8 cellular contexts compared by ENCODE assay signal in the genomic region with DNA sequence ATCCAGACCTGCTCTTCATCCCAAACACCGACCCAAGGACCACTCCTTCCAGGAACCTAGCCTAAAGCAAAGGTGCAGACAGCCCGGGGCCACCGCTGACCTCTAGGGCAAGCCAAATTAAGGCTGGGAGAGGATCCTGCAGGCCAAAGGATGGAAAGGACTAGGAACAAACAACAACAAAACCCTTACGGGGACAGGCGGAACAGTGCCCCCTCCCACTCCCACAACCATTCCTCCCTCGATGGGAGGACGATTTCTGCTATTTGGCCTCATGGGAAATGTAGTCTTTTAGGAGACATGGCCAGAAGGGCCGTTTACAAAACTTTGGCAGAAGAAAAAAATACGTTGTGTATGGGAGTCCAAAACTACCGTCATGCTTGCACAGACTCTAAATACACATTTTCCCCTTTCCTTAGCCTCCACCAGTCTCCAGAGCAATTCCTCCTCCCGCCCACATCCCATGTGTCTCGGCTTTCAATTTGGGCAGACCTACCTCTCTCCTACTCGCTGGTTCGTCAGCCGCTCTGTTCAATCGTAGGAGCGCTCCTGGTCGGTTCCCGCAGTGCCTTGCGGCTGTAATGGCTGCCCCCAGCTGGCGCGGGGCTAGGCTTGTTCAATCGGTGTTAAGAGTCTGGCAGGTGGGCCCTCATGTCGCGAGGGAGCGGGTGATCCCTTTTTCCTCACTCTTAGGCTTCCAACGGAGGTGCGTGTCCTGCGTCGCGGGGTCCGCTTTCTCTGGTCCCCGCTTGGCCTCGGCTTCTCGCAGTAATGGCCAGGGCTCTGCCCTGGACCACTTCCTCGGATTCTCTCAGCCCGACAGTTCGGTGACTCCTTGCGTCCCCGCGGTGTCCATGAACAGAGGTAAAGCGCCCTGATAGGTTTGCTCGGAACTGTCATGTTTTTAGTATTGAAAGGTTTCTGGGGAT. TPM values are rescaled to one million over a fixed set of nuclear protein-coding genes. Genes with fewer than 3 reads are reported as not detected.
DNase-seq lines count a peak whose midpoint lies in the region; ATAC-seq and TF ChIP-seq lines count a peak whose summit lies in the region.

A gene (plus strand): TSS at position 560 of the 926 bp plus-strand sequence. CDS start 19 bp downstream, at position 579.

- ATAC-seq in CD8-positive, alpha-beta T cell = peak; percentile 99
- peak; percentile 89 for ATAC-seq in GM19467 (IDR thresholded peaks at IDR 0.05; ENCODE audit: unreplicated experiment)
- ATAC-seq in activated CD8-positive, alpha-beta memory T cell treated with anti-CD3 and anti-CD28 coated beads, Interleukin-2, amount 10 ng/mL, durations not matched to agents 7 days and 5 days = peak; percentile 100

- 2% methylated on average over 38 of the region's 43 CpGs for WGBS in mesenchymal stem cell

- H3K4me2 ChIP-seq in mesenchymal stem cell (ENCODE audit: low read length, poor library complexity, severe bottlenecking) = peak within 1 kb of the TSS; percentile 95

- H3K4me3 ChIP-seq in CD8-positive, alpha-beta T cell (ENCODE audit: low read depth, low read length) = peak within 1 kb of the TSS; percentile 75
- peak within 1 kb of the TSS; percentile 93 for H3K4me3 ChIP-seq in NT2/D1 (ENCODE audit: insufficient read length, low read depth)
- peak within 1 kb of the TSS; percentile 86 for H3K4me3 ChIP-seq in endocrine pancreas (ENCODE audit: control insufficient read depth, insufficient read depth, low read length)
- H3K4me3 ChIP-seq in mesenchymal stem cell (ENCODE audit: insufficient read depth in 1 of 2, low read depth in 1 of 2, low read length in 2 of 2) = peak within 1 kb of the TSS; percentile 67 to 95

- peak within 1 kb of the TSS; percentile 68 to 82 for H3K4ac ChIP-seq in mesenchymal stem cell (ENCODE audit: low read depth in 1 of 2, low read length in 2 of 2)

- H3K4me1 Mint-ChIP-seq in CD8-positive, alpha-beta T cell (ENCODE audit: low read depth) = peaks cover 18% of the 10 kb centered on the region
- peaks cover 25% of the 10 kb centered on the region for H3K4me1 Mint-ChIP-seq in activated CD8-positive, alpha-beta memory T cell treated with anti-CD3 and anti-CD28 coated beads, Interleukin-2, amount 10 ng/mL, durations not matched to agents 7 days and 5 days

- H3K18ac ChIP-seq in mesenchymal stem cell (ENCODE audit: low read depth in 1 of 2, low read length in 2 of 2) = peak within 1 kb of the TSS; percentile 45 to 96

- TF ChIP-seq CTCF in CD8-positive, alpha-beta T cell (IDR thresholded peaks at IDR 0.05) = no peak

- no peaks in the 10 kb centered on the region for H3K27me3 Mint-ChIP-seq in CD8-positive, alpha-beta T cell (ENCODE audit: low read depth)
- no peaks in the 10 kb centered on the region for H3K27me3 Mint-ChIP-seq in activated CD8-positive, alpha-beta memory T cell treated with anti-CD3 and anti-CD28 coated beads, Interleukin-2, amount 10 ng/mL, durations not matched to agents 7 days and 5 days

- peak within 1 kb of the TSS; percentile 61 for H3K27ac ChIP-seq in CD8-positive, alpha-beta T cell (ENCODE audit: low read depth, low read length)
- H3K27ac ChIP-seq in mesenchymal stem cell (ENCODE audit: low read length, poor library complexity, severe bottlenecking) = peak within 1 kb of the TSS; percentile 6

- H2BK15ac ChIP-seq in mesenchymal stem cell (ENCODE audit: low read depth, poor library complexity, severe bottlenecking) = no peak within 1 kb of the TSS

- H3K79me1 ChIP-seq in mesenchymal stem cell (replicated peaks; ENCODE audit: low read length, poor library complexity, severe bottlenecking) = peaks cover 11% of the 10 kb centered on the region

- H3K14ac ChIP-seq in mesenchymal stem cell (ENCODE audit: low read length in 2 of 2) = peak within 1 kb of the TSS in 1 of 2 experiments; percentile 2

- H2AK5ac ChIP-seq in mesenchymal stem cell (ENCODE audit: low read length, severe bottlenecking) = no peak within 1 kb of the TSS

- peaks cover 33% of the 10 kb centered on the region for H3K36me3 Mint-ChIP-seq in CD8-positive, alpha-beta T cell
- peaks cover 11% of the 10 kb centered on the region for H3K36me3 Mint-ChIP-seq in activated CD8-positive, alpha-beta memory T cell treated with anti-CD3 and anti-CD28 coated beads, Interleukin-2, amount 10 ng/mL, durations not matched to agents 7 days and 5 days

- H4K91ac ChIP-seq in mesenchymal stem cell (ENCODE audit: low read length) = peak within 1 kb of the TSS; percentile 74

- no peak within 1 kb of the TSS for H2BK120ac ChIP-seq in mesenchymal stem cell (ENCODE audit: low read depth, low read length)

- POLR2A ChIA-PET in CD8-positive, alpha-beta T cell (lab: Charles Lee) = no interaction called here

- H3K9ac ChIP-seq in NT2/D1 (ENCODE audit: insufficient read length, low read depth) = peak within 1 kb of the TSS; percentile 95
- peak within 1 kb of the TSS; percentile 88 for H3K9ac ChIP-seq in endocrine pancreas (ENCODE audit: control insufficient read depth, insufficient read depth, low read length)
- H3K9ac ChIP-seq in mesenchymal stem cell (ENCODE audit: low read length) = peak within 1 kb of the TSS; percentile 96

- no peaks in the 10 kb centered on the region for H3K27me3 ChIP-seq in CD8-positive, alpha-beta T cell (ENCODE audit: insufficient read depth, low read length)
- H3K27me3 ChIP-seq in NT2/D1 (ENCODE audit: insufficient read depth, insufficient read length) = no peaks in the 10 kb centered on the region
- H3K27me3 ChIP-seq in endocrine pancreas (ENCODE audit: control insufficient read depth, insufficient read depth, low read length) = no peaks in the 10 kb centered on the region
- H3K27me3 ChIP-seq in mesenchymal stem cell (ENCODE audit: control insufficient read depth in 1 of 2, insufficient read depth in 1 of 2, low read length in 2 of 2) = no peaks in the 10 kb centered on the region

- H3K23ac ChIP-seq in mesenchymal stem cell (ENCODE audit: low read length in 2 of 2) = no peak within 1 kb of the TSS

- peak within 1 kb of the TSS in 1 of 2 experiments; percentile 34 for H2BK12ac ChIP-seq in mesenchymal stem cell (ENCODE audit: low read length in 2 of 2)

- H2AFZ ChIP-seq in mesenchymal stem cell (ENCODE audit: low read depth, low read length) = peak within 1 kb of the TSS; percentile 100

- H3K27ac Mint-ChIP-seq in CD8-positive, alpha-beta T cell = peak within 1 kb of the TSS; percentile 90
- H3K27ac Mint-ChIP-seq in activated CD8-positive, alpha-beta memory T cell treated with anti-CD3 and anti-CD28 coated beads, Interleukin-2, amount 10 ng/mL, durations not matched to agents 7 days and 5 days = peak within 1 kb of the TSS; percentile 81

- H2BK5ac ChIP-seq in mesenchymal stem cell (ENCODE audit: low read depth, low read length, poor library complexity, severe bottlenecking) = no peak within 1 kb of the TSS

- peaks cover 12% of the 10 kb centered on the region for H3K4me1 ChIP-seq in CD8-positive, alpha-beta T cell (ENCODE audit: insufficient read depth, low read length)
- H3K4me1 ChIP-seq in NT2/D1 (ENCODE audit: insufficient read depth, insufficient read length) (no peaks in the 10 kb centered on the region), endocrine pancreas (ENCODE audit: control insufficient read depth, insufficient read depth, low read length) (peaks cover 3% of the 10 kb centered on the region), mesenchymal stem cell (ENCODE audit: control insufficient read depth, insufficient read depth, low read depth, low read length) (peaks cover 4% of the 10 kb centered on the region)

- intact Hi-C loops in CD8-positive, alpha-beta T cell (cut with DNase I, micrococcal nuclease) = loop anchor here (1.0 to 5.0 kb wide), 11 partner anchors 12 to 207 kb away; a partner anchor contains a TSS

- H3K4me3 Mint-ChIP-seq in CD8-positive, alpha-beta T cell = peak within 1 kb of the TSS; percentile 95
- H3K4me3 Mint-ChIP-seq in activated CD8-positive, alpha-beta memory T cell treated with anti-CD3 and anti-CD28 coated beads, Interleukin-2, amount 10 ng/mL, durations not matched to agents 7 days and 5 days = peak within 1 kb of the TSS; percentile 83

- H4K8ac ChIP-seq in mesenchymal stem cell (ENCODE audit: low read length) = peak within 1 kb of the TSS; percentile 90

- H3K36me3 ChIP-seq in CD8-positive, alpha-beta T cell (ENCODE audit: insufficient read depth, low read length) = peaks cover 13% of the 10 kb centered on the region
- H3K36me3 ChIP-seq in NT2/D1 (ENCODE audit: insufficient read depth, insufficient read length, low read length) (peaks cover 26% of the 10 kb centered on the region), endocrine pancreas (ENCODE audit: control insufficient read depth, insufficient read depth, low read length) (no peaks in the 10 kb centered on the region), mesenchymal stem cell (ENCODE audit: control insufficient read depth in 1 of 2, insufficient read depth in 2 of 2, low read depth in 1 of 2, low read length in 2 of 2) (peaks cover 18 to 21% of the 10 kb centered on the region in 2 experiments)

- H3K9me3 ChIP-seq in CD8-positive, alpha-beta T cell (ENCODE audit: low read length) = no peaks in the 10 kb centered on the region
- H3K9me3 ChIP-seq in NT2/D1 (ENCODE audit: insufficient read depth, low read length) = no peaks in the 10 kb centered on the region
- H3K9me3 ChIP-seq in endocrine pancreas (ENCODE audit: control insufficient read depth, low read length) = no peaks in the 10 kb centered on the region
- H3K9me3 ChIP-seq in mesenchymal stem cell (ENCODE audit: control insufficient read depth, low read length) = no peaks in the 10 kb centered on the region

- CTCF ChIA-PET in CD8-positive, alpha-beta T cell (lab: Charles Lee) = interaction anchor here (0.7 kb wide), 1 partner anchor 48 kb away, joined by 3 read pairs; a partner anchor contains a TSS
- CTCF ChIA-PET in activated CD8-positive, alpha-beta memory T cell treated with anti-CD3 and anti-CD28 coated beads, Interleukin-2, amount 10 ng/mL, durations not matched to agents 7 days and 5 days (lab: Charles Lee) = interaction anchor here (1.0 kb wide), 1 partner anchor 98 kb away, joined by 3 read pairs; no protein-coding TSS in a partner anchor

- peak; percentile 62 to 86 (median 80) for DNase-seq in CD8-positive, alpha-beta T cell
- peak; percentile 87 for DNase-seq in HT-29 (ENCODE audit: low spot score)
- DNase-seq in NT2/D1 (ENCODE audit: low read depth, low spot score) = peak; percentile 70
- DNase-seq in activated CD8-positive, alpha-beta memory T cell treated with anti-CD3 and anti-CD28 coated beads, Interleukin-2, amount 10 ng/mL, durations not matched to agents 7 days and 5 days = peak; percentile 93
- peak; percentile 92 for DNase-seq in mesenchymal stem cell
- DNase-seq in stimulated activated CD8-positive, alpha-beta memory T cell treated with anti-CD3 and anti-CD28 coated beads, Interleukin-12 subunit alpha, Interleukin-12 subunit beta, amount 100 ng/mL, for 4 hours (ENCODE audit: low read depth) = peak; percentile 67

- no peaks in the 10 kb centered on the region for H3K9me3 Mint-ChIP-seq in CD8-positive, alpha-beta T cell
- no peaks in the 10 kb centered on the region for H3K9me3 Mint-ChIP-seq in activated CD8-positive, alpha-beta memory T cell treated with anti-CD3 and anti-CD28 coated beads, Interleukin-2, amount 10 ng/mL, durations not matched to agents 7 days and 5 days (ENCODE audit: low read depth)

RNA-seq across cellular contexts. Expression of the gene that starts here (rescaled TPM):
- 10 to 100 TPM; 20.0 to 21.2 TPM for total RNA-seq in CD8-positive, alpha-beta T cell
- total RNA-seq in HT-29 (2014; rRNA removed; shearing (Covaris generic)) = 29.1 and 33.0 TPM in 2 replicates
- 10 to 100 TPM; 46.1 to 50.6 TPM for total RNA-seq in activated CD8-positive, alpha-beta memory T cell treated with anti-CD3 and anti-CD28 coated beads, Interleukin-2, amount 10 ng/mL, durations not matched to agents 7 days and 5 days
- 25.6 TPM for polyA plus RNA-seq in mesenchymal stem cell (2013, experiment 1 of 2)
- polyA plus RNA-seq in mesenchymal stem cell (2013, experiment 2 of 2) = 25.3 TPM

Comparison
In these comparisons a context has a peak if more than half of its experiments do, and no peak if none do; other contexts are left out.
1. Peak in every context shown above with its lines: DNase-seq, ATAC-seq, H3K4me3 ChIP-seq and H3K27ac ChIP-seq.